In genomic region chr7:83547526-83547925, GRCh38 we compare ENCODE assay signal across 8 cellular contexts.
DNase-seq lines count a peak whose midpoint lies in the region; ATAC-seq lines count a peak whose summit lies in the region.

No MANE protein-coding gene starts in this region.

- no peaks in the 10 kb centered on the region for H3K79me1 ChIP-seq in neuronal stem cell (ENCODE audit: low read depth, low read length)

- H3K4me3 Mint-ChIP-seq in stimulated activated memory B cell treated with anti-CD40 and anti-IgM and Interleukin-4, amounts not matched to agents 10 μg/mL and 1 μg/mL and 100 μg/mL, for 72 hours: no peak overlapping the region

- H2BK5ac ChIP-seq in neuronal stem cell (ENCODE audit: low read length): no peak overlapping the region

- H3K36me3 ChIP-seq in neuronal stem cell (replicated peaks in 1 of 2; ENCODE audit: control insufficient read depth in 2 of 2, insufficient read depth in 2 of 2, low read length in 2 of 2): no peaks in the 10 kb centered on the region

- H3K9ac ChIP-seq in neuronal stem cell (ENCODE audit: low read depth, low read length, poor library complexity): no peak overlapping the region

- no peak overlapping the region for H2AK5ac ChIP-seq in neuronal stem cell (ENCODE audit: low read depth, low read length)

- H3K9me3 Mint-ChIP-seq in stimulated activated memory B cell treated with anti-CD40 and anti-IgM and Interleukin-4, amounts not matched to agents 10 μg/mL and 1 μg/mL and 100 μg/mL, for 72 hours: no peaks in the 10 kb centered on the region

- no peaks in the 10 kb centered on the region for H3K27me3 Mint-ChIP-seq in stimulated activated memory B cell treated with anti-CD40 and anti-IgM and Interleukin-4, amounts not matched to agents 10 μg/mL and 1 μg/mL and 100 μg/mL, for 72 hours

- no peak overlapping the region for H3K23ac ChIP-seq in neuronal stem cell (ENCODE audit: low read depth, low read length, poor library complexity)

- no peaks in the 10 kb centered on the region for H3K9me3 ChIP-seq in neuronal stem cell (replicated peaks in 1 of 2; ENCODE audit: control insufficient read depth in 2 of 2, insufficient read depth in 1 of 2, low read depth in 1 of 2, low read length in 2 of 2)

- no peaks in the 10 kb centered on the region for H3K27me3 ChIP-seq in neuronal stem cell (ENCODE audit: control insufficient read depth in 3 of 3, insufficient read depth in 3 of 3, low read depth in 1 of 3, low read length in 3 of 3)

- no peak overlapping the region for H3K4me2 ChIP-seq in neuronal stem cell (ENCODE audit: insufficient read depth, low read length, poor library complexity, severe bottlenecking)

- WGBS in neuronal stem cell (ENCODE audit: extremely low coverage in 2 of 2, insufficient read length in 2 of 2, insufficient replicate concordance in 1 of 2), 2 donors: no CpG with 5 or more reads among the region's 2 CpGs

- no peak overlapping the region for H3K4me3 ChIP-seq in neuronal stem cell (ENCODE audit: low read length in 2 of 2)

- H3K4me1 Mint-ChIP-seq in stimulated activated memory B cell treated with anti-CD40 and anti-IgM and Interleukin-4, amounts not matched to agents 10 μg/mL and 1 μg/mL and 100 μg/mL, for 72 hours: no peaks in the 10 kb centered on the region

- H2BK15ac ChIP-seq in neuronal stem cell (ENCODE audit: low read length): no peak overlapping the region

- H3K18ac ChIP-seq in neuronal stem cell (ENCODE audit: low read length): no peak overlapping the region

- no peaks in the 10 kb centered on the region for H3K36me3 Mint-ChIP-seq in stimulated activated memory B cell treated with anti-CD40 and anti-IgM and Interleukin-4, amounts not matched to agents 10 μg/mL and 1 μg/mL and 100 μg/mL, for 72 hours

- H3K4me1 ChIP-seq in neuronal stem cell (ENCODE audit: control insufficient read depth in 2 of 2, insufficient read depth in 1 of 2, low read depth in 1 of 2, low read length in 2 of 2): no peaks in the 10 kb centered on the region

- no peak for ATAC-seq in stimulated activated memory B cell treated with anti-CD40 and anti-IgM and Interleukin-4, amounts not matched to agents 10 μg/mL and 1 μg/mL and 100 μg/mL, for 72 hours

- no peak overlapping the region for H2BK12ac ChIP-seq in neuronal stem cell (ENCODE audit: low read length)

- H3K27ac Mint-ChIP-seq in stimulated activated memory B cell treated with anti-CD40 and anti-IgM and Interleukin-4, amounts not matched to agents 10 μg/mL and 1 μg/mL and 100 μg/mL, for 72 hours: no peak overlapping the region

- no peak overlapping the region for H4K91ac ChIP-seq in neuronal stem cell (ENCODE audit: low read depth, low read length, poor library complexity)

- no peak overlapping the region for H4K8ac ChIP-seq in neuronal stem cell (ENCODE audit: low read depth, low read length)

- DNase-seq in NCI-H82 (lab: John Stamatoyannopoulos, UW) (peak; percentile 48), NCI-H82 treated with DMSO at 0.1 percent for 48 hours (lab: John Stamatoyannopoulos, UW; ENCODE audit: unreplicated experiment) (no peak), HT1080 (ENCODE audit: low read depth) (peak; percentile 52), SK-N-DZ (ENCODE audit: low spot score) (peak; percentile 11), neuronal stem cell (ENCODE audit: low spot score) (no peak), hypothalamus (lab: John Stamatoyannopoulos, UW) (no peak), substantia nigra (lab: John Stamatoyannopoulos, UW) (no peak)

- H3K27ac ChIP-seq in neuronal stem cell (replicated peaks; ENCODE audit: low read length) (no peak overlapping the region), substantia nigra (ENCODE audit: low read depth, low read length, poor library complexity, severe bottlenecking) (no peak overlapping the region)

- no peak overlapping the region for H2BK120ac ChIP-seq in neuronal stem cell (ENCODE audit: low read depth, low read length)

- H3K14ac ChIP-seq in neuronal stem cell (ENCODE audit: low read length): no peak overlapping the region

- H3K4ac ChIP-seq in neuronal stem cell (ENCODE audit: low read length): no peak overlapping the region

- peak overlapping the region; percentile 40 for H2AFZ ChIP-seq in neuronal stem cell (ENCODE audit: low read length)

Comparison
In these comparisons a context has a peak if more than half of its experiments do, and no peak if none do; other contexts are left out.
1. DNase-seq: peak in NCI-H82 (single experiment), HT1080 (single experiment) and SK-N-DZ (single experiment); none in NCI-H82 treated with DMSO at 0.1 percent for 48 hours (single experiment), neuronal stem cell (single experiment), hypothalamus (0 of 51) and substantia nigra (0 of 49).